Comparison of ENCODE assay signal across 1 cellular context in genomic region chr17:3918372-3919122, GRCh38.
TF ChIP-seq lines count a peak whose summit lies in the region.

No MANE protein-coding gene starts in this region.

TF ChIP-seq in HepG2, 621 proteins besides CTCF, POLR2A, EP300 and RAD21:
- TF ChIP-seq SRSF1 (optimal IDR thresholded peaks at IDR 0.05; ENCODE audit: low read depth, low read length) (no peak), PCBP2 (optimal IDR thresholded peaks at IDR 0.05; ENCODE audit: low read depth, low read length, poor library complexity, severe bottlenecking) (peak; percentile 67), JARID2 (CRISPR knock-in tag; IDR thresholded peaks at IDR 0.05; ENCODE audit: insufficient replicate concordance) (no peak), ZNF614 (CRISPR knock-in tag; IDR thresholded peaks at IDR 0.05; ENCODE audit: borderline replicate concordance) (no peak)
